Comparison of ENCODE assay signal across 30 cellular contexts in the genomic region with DNA sequence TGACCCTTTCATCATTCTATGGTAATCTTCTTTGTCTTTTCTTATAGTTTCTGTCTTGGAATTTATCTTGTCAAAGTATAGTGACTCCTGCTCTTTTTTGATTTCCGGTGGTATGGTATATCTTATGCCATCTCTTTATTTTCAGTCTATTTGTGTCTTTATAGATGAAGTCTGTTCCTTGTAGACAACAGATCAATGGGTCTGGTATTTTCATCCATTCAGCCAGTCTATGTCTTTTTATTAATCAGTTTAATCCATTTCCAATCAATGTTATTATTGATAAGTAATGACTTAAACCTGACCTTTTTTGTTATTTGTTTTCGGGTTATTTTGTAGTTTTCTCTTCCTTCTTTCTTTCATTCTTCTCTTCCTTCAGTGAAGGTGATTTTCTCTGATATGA.
"Had no signal": no experiment of that assay in that cellular context is flagged by ENCODE, and none has a peak within 500 bp of the region (broad histone marks: within the 10 kb centered on the region; RNA-seq: fewer than 3 reads in every experiment).

No MANE protein-coding gene starts in this region.

- DNase-seq: activated effector memory CD4-positive, alpha-beta T cell treated with anti-CD3 and anti-CD28 coated beads, Interleukin-2, amount 50 U/mL, for 16 hours; activated effector memory CD4-positive, alpha-beta T cell treated with Interleukin-2 at 50 U/mL for 16 hours; activated gamma-delta T cell; activated gamma-delta T cell treated with Interleukin-2 at 50 U/mL for 16 hours; activated naive CD4-positive, alpha-beta T cell; activated naive CD4-positive, alpha-beta T cell treated with anti-CD3 and anti-CD28 coated beads for 36 hours; activated naive CD4-positive, alpha-beta T cell treated with anti-CD3 and anti-CD28 coated beads, Interleukin-2, amount 10 ng/mL, durations not matched to agents 7 days and 5 days; activated naive CD4-positive, alpha-beta T cell treated with anti-CD3 and anti-CD28 coated beads, Interleukin-2, amount 50 U/mL, for 16 hours; activated naive CD4-positive, alpha-beta T cell treated with Interleukin-2 at 50 U/mL for 16 hours; activated naive CD8-positive, alpha-beta T cell treated with anti-CD3 and anti-CD28 coated beads for 36 hours; activated naive CD8-positive, alpha-beta T cell treated with anti-CD3 and anti-CD28 coated beads, Interleukin-2, amount 10 ng/mL, durations not matched to agents 7 days and 5 days; activated naive CD8-positive, alpha-beta T cell treated with anti-CD3 and anti-CD28 coated beads, Interleukin-2, amount 50 U/mL, for 24 hours; activated T-cell treated with anti-CD3 and anti-CD28 coated beads, Interleukin-2, amount 50 U/mL, for 4 hours; activated T-cell treated with anti-CD3 and anti-CD28 coated beads, Interleukin-2, amount 50 U/mL, for 48 hours; activated T-cell treated with anti-CD3 and anti-CD28 coated beads, Interleukin-2, amount 50 U/mL, for 72 hours; adrenal gland; amniotic stem cell; amygdala; anterior cingulate cortex; aorta; body of pancreas; brain microvascular endothelial cell; caudate nucleus; central memory CD4-positive, alpha-beta T cell; cerebellar nuclear complex had no signal

- H3K4me3 ChIP-seq: adrenal gland, ascending aorta, body of pancreas, breast epithelium, cardiac muscle cell had no signal

- ATAC-seq: activated naive CD4-positive, alpha-beta T cell treated with anti-CD3 and anti-CD28 coated beads, Interleukin-2, amount 50 U/mL, for 72 hours; activated naive CD8-positive, alpha-beta T cell treated with anti-CD3 and anti-CD28 coated beads, Interleukin-2, amount 50 U/mL, for 24 hours; activated T-cell treated with anti-CD3 and anti-CD28 coated beads, Interleukin-2, amount 50 U/mL, for 4 hours; activated T-cell treated with anti-CD3 and anti-CD28 coated beads, Interleukin-2, amount 50 U/mL, for 72 hours; activated T-helper 17 cell treated with anti-CD3 and anti-CD28 coated beads, Interleukin-2, amount 50 U/mL, for 72 hours; body of pancreas had no signal

- H3K27me3 ChIP-seq: adrenal gland, ascending aorta, body of pancreas, brain microvascular endothelial cell, breast epithelium, cardiac muscle cell had no signal

- H3K4me1 ChIP-seq: adrenal gland, ascending aorta, body of pancreas, breast epithelium had no signal

- H3K27ac ChIP-seq: adrenal gland, ascending aorta, body of pancreas, brain microvascular endothelial cell, breast epithelium, cardiac muscle cell had no signal

- H3K36me3 ChIP-seq: adrenal gland, ascending aorta, brain microvascular endothelial cell, breast epithelium, cardiac muscle cell had no signal
